ENCODE assay signal across 25 cellular contexts in genomic region chr7:137304624-137305235, GRCh38. TPM values are rescaled to one million over a fixed set of nuclear protein-coding genes. Genes with fewer than 3 reads are reported as not detected.
DNase-seq lines count a peak whose midpoint lies in the region; ATAC-seq, FAIRE-seq and TF ChIP-seq lines count a peak whose summit lies in the region.
"Had no signal": no experiment of that assay in that cellular context is flagged by ENCODE, and none has a peak within 500 bp of the region (broad histone marks: within the 10 kb centered on the region; RNA-seq: fewer than 3 reads in every experiment).

No MANE protein-coding gene starts in this region.

- H3K36me3 ChIP-seq in cardiac muscle cell: no peaks in the 10 kb centered on the region
- H3K36me3 ChIP-seq in small intestine (ENCODE audit: control insufficient read depth in 2 of 2, insufficient read depth in 2 of 2, low read length in 2 of 2): no peaks in the 10 kb centered on the region
- H3K36me3 ChIP-seq in upper lobe of left lung: no peaks in the 10 kb centered on the region
- H3K36me3 ChIP-seq: left ventricle myocardium inferior, neutrophil, tibial nerve had no signal

- H3K36me3 Mint-ChIP-seq in mesothelial cell of epicardium: peaks cover 13% of the 10 kb centered on the region
- H3K36me3 Mint-ChIP-seq: activated naive CD4-positive, alpha-beta T cell treated with anti-CD3 and anti-CD28 coated beads, Interleukin-2, amount 10 ng/mL, durations not matched to agents 7 days and 5 days had no signal

- no peak for TF ChIP-seq CTCF in cardiac muscle cell (IDR thresholded peaks at IDR 0.05; ENCODE audit: low read depth, low read length)
- TF ChIP-seq CTCF in mesothelial cell of epicardium (IDR thresholded peaks at IDR 0.05; ENCODE audit: unreplicated experiment): no peak
- TF ChIP-seq CTCF in upper lobe of left lung (IDR thresholded peaks at IDR 0.05): no peak

- no peak for TF ChIP-seq EP300 in upper lobe of left lung (IDR thresholded peaks at IDR 0.05)

- no peaks in the 10 kb centered on the region for H3K27me3 Mint-ChIP-seq in mesothelial cell of epicardium (ENCODE audit: low read depth)
- H3K27me3 Mint-ChIP-seq: activated CD4-positive, alpha-beta T cell treated with anti-CD3 and anti-CD28 coated beads for 36 hours; activated naive CD4-positive, alpha-beta T cell treated with anti-CD3 and anti-CD28 coated beads, Interleukin-2, amount 10 ng/mL, durations not matched to agents 7 days and 5 days; stimulated activated naive CD8-positive, alpha-beta T cell treated with anti-CD3 and anti-CD28 coated beads, Interleukin-15, Interleukin-2, amounts not matched to agents 100 ng/mL and 50 ng/mL, for 24 hours had no signal

- H3K4me1 ChIP-seq in cardiac muscle cell (ENCODE audit: low read depth) (peaks cover 42% of the 10 kb centered on the region), small intestine (ENCODE audit: control insufficient read depth in 2 of 2, insufficient read depth in 1 of 2, low read depth in 1 of 2, low read length in 1 of 2) (no peaks in the 10 kb centered on the region), upper lobe of left lung (no peaks in the 10 kb centered on the region)
- H3K4me1 ChIP-seq: left ventricle myocardium inferior had no signal

- FAIRE-seq in small intestine (lab: Jason Lieb, UNC): no peak
- FAIRE-seq: colon had no signal

- H3K27ac ChIP-seq in cardiac muscle cell (peak overlapping the region; percentile 11), cingulate gyrus (ENCODE audit: low read depth, low read length) (peak overlapping the region; percentile 30), small intestine (ENCODE audit: low read depth in 1 of 2, low read length in 1 of 2) (no peak overlapping the region), upper lobe of left lung (no peak overlapping the region)
- H3K27ac ChIP-seq: 22Rv1, left ventricle myocardium inferior, neutrophil, tibial nerve had no signal

- TF ChIP-seq POLR2A in upper lobe of left lung (IDR thresholded peaks at IDR 0.05): no peak

- WGBS in small intestine, 3 donors: 85 to 90% (median 86%) methylated on average over 9 of the region's 9 CpGs
- WGBS in upper lobe of left lung, 2 donors: 86 to 88% methylated on average over 9 of the region's 9 CpGs

- no peak for ATAC-seq in Right ventricle myocardium inferior
- no peak for ATAC-seq in GM18520 (IDR thresholded peaks at IDR 0.05; ENCODE audit: unreplicated experiment)
- ATAC-seq in upper lobe of left lung (ENCODE audit: low FRiP score in 2 of 2): no peak
- ATAC-seq: activated CD4-positive, alpha-beta T cell treated with anti-CD3 and anti-CD28 coated beads for 36 hours had no signal

- intact Hi-C loops in Right ventricle myocardium inferior (cut with DNase I): no loop called here

- no peak overlapping the region for H3K4me3 Mint-ChIP-seq in mesothelial cell of epicardium
- H3K4me3 Mint-ChIP-seq: activated CD4-positive, alpha-beta T cell treated with anti-CD3 and anti-CD28 coated beads for 36 hours; activated naive CD4-positive, alpha-beta T cell treated with anti-CD3 and anti-CD28 coated beads, Interleukin-2, amount 10 ng/mL, durations not matched to agents 7 days and 5 days; stimulated activated naive CD8-positive, alpha-beta T cell treated with anti-CD3 and anti-CD28 coated beads, Interleukin-15, Interleukin-2, amounts not matched to agents 100 ng/mL and 50 ng/mL, for 24 hours had no signal

- H3K9me3 Mint-ChIP-seq in mesothelial cell of epicardium: peaks cover 13% of the 10 kb centered on the region

- H3K9me3 ChIP-seq in cardiac muscle cell (ENCODE audit: low read depth) (no peaks in the 10 kb centered on the region), small intestine (ENCODE audit: control insufficient read depth, low read depth) (no peaks in the 10 kb centered on the region), upper lobe of left lung (no peaks in the 10 kb centered on the region)
- H3K9me3 ChIP-seq: left ventricle myocardium inferior, neutrophil, tibial nerve had no signal

- peak overlapping the region; percentile 82 for H3K27ac Mint-ChIP-seq in mesothelial cell of epicardium
- H3K27ac Mint-ChIP-seq: activated CD4-positive, alpha-beta T cell treated with anti-CD3 and anti-CD28 coated beads for 36 hours; activated naive CD4-positive, alpha-beta T cell treated with anti-CD3 and anti-CD28 coated beads, Interleukin-2, amount 10 ng/mL, durations not matched to agents 7 days and 5 days; stimulated activated naive CD8-positive, alpha-beta T cell treated with anti-CD3 and anti-CD28 coated beads, Interleukin-15, Interleukin-2, amounts not matched to agents 100 ng/mL and 50 ng/mL, for 24 hours had no signal

- DNase-seq in cardiac muscle cell (ENCODE audit: low read depth in 1 of 2, low spot score in 1 of 2) (peak in 1 of 2 donors; percentile 59), Right ventricle myocardium inferior (ENCODE audit: missing footprints) (no peak), mesothelial cell of epicardium (ENCODE audit: low spot score in 2 of 2, unreplicated experiment in 2 of 2) (no peak), small intestine (no peak), NCI-H1417 (lab: John Stamatoyannopoulos, UW) (no peak), upper lobe of left lung (no peak)
- DNase-seq: activated CD4-positive, alpha-beta T cell treated with anti-CD3 and anti-CD28 coated beads for 36 hours; activated naive CD4-positive, alpha-beta T cell treated with anti-CD3 and anti-CD28 coated beads, Interleukin-2, amount 10 ng/mL, durations not matched to agents 7 days and 5 days; AML-193; aorta; DMS79 treated with DMSO at 0.1 percent for 48 hours; Kasumi-1; left ventricle myocardium inferior; NCI-H1930; NCI-H2227 treated with DMSO at 0.1 percent for 48 hours; NCI-H774; retina; SIG-M5 had no signal

- H3K27me3 ChIP-seq in cardiac muscle cell: no peaks in the 10 kb centered on the region
- H3K27me3 ChIP-seq in small intestine (ENCODE audit: control insufficient read depth in 2 of 2, insufficient read depth in 2 of 2, low read length in 2 of 2): no peaks in the 10 kb centered on the region
- H3K27me3 ChIP-seq in upper lobe of left lung: no peaks in the 10 kb centered on the region
- H3K27me3 ChIP-seq: neutrophil, tibial nerve had no signal

- peaks cover 56% of the 10 kb centered on the region for H3K4me1 Mint-ChIP-seq in mesothelial cell of epicardium
- H3K4me1 Mint-ChIP-seq: activated CD4-positive, alpha-beta T cell treated with anti-CD3 and anti-CD28 coated beads for 36 hours; activated naive CD4-positive, alpha-beta T cell treated with anti-CD3 and anti-CD28 coated beads, Interleukin-2, amount 10 ng/mL, durations not matched to agents 7 days and 5 days had no signal

- no peak overlapping the region for H3K4me3 ChIP-seq in cardiac muscle cell
- no peak overlapping the region for H3K4me3 ChIP-seq in small intestine (ENCODE audit: low read depth in 1 of 2, low read length in 2 of 2)
- H3K4me3 ChIP-seq in upper lobe of left lung: no peak overlapping the region
- H3K4me3 ChIP-seq: left ventricle myocardium inferior, tibial nerve had no signal

RNA-seq across cellular contexts. Expression of gene PTN, which starts 38.8 kb away (rescaled TPM):
- total RNA-seq in cardiac muscle cell: 82.1 and 183 TPM in 2 replicates
- 68.5 and 125 TPM in 2 replicates for polyA plus RNA-seq in cardiac muscle cell
- total RNA-seq in Right ventricle myocardium inferior: 21.6 TPM
- total RNA-seq in mesothelial cell of epicardium: 145 to 179 TPM (median 164 TPM) in 3 replicates
- 1 to 10 TPM in 2 of 3 donors, not detected in 1; 1.1 to 4.0 TPM for polyA plus RNA-seq in small intestine
- 10 to 100 TPM in 1 of 6 donors, 1 to 10 TPM in 5; 2.4 to 10.3 (median 3.3) TPM for total RNA-seq in upper lobe of left lung
- total RNA-seq: activated CD4-positive, alpha-beta T cell treated with anti-CD3 and anti-CD28 coated beads for 36 hours had no signal

Comparison
In these comparisons a context has a peak if more than half of its experiments do, and no peak if none do; other contexts are left out.
1. H3K27ac ChIP-seq: peak in cardiac muscle cell (single experiment) and cingulate gyrus (single experiment); none in small intestine (0 of 2) and upper lobe of left lung (0 of 4).